In genomic region chr2:196639180-196640030, GRCh38 we compare ENCODE assay signal across 8 cellular contexts. TPM values are rescaled to one million over a fixed set of nuclear protein-coding genes. Genes with fewer than 3 reads are reported as not detected.
DNase-seq lines count a peak whose midpoint lies in the region; ATAC-seq and TF ChIP-seq lines count a peak whose summit lies in the region.

CCDC150 (plus strand) TSS chr2:196639715; CDS start chr2:196639767, 52 bp downstream.

- peak; percentile 86 for DNase-seq in NCI-H1048 (lab: John Stamatoyannopoulos, UW)
- peak; percentile 94 to 95 for DNase-seq in activated naive CD4-positive, alpha-beta T cell treated with anti-CD3 and anti-CD28 coated beads, Interleukin-2, amount 50 U/mL, for 72 hours (ENCODE audit: low spot score in 2 of 2)
- peak; percentile 97 for DNase-seq in glutamatergic neuron
- peak; percentile 98 for DNase-seq in osteoblast (ENCODE audit: insufficient read length, low spot score, missing footprints)

- peak within 1 kb of the TSS; percentile 96 for H2AFZ ChIP-seq in osteoblast (ENCODE audit: low read length)

- H3K9me3 ChIP-seq in osteoblast (ENCODE audit: low read depth, low read length) (no peaks in the 10 kb centered on the region), thymus (ENCODE audit: control insufficient read depth) (no peaks in the 10 kb centered on the region)

- H3K36me3 ChIP-seq in osteoblast (ENCODE audit: insufficient read depth, low read length) = no peaks in the 10 kb centered on the region
- no peaks in the 10 kb centered on the region for H3K36me3 ChIP-seq in thymus (ENCODE audit: control insufficient read depth, insufficient read depth)

- H3K4me3 Mint-ChIP-seq in glutamatergic neuron (ENCODE audit: unreplicated experiment) = peak within 1 kb of the TSS; percentile 91

- H3K27ac ChIP-seq in osteoblast (ENCODE audit: low read depth, low read length) (peak within 1 kb of the TSS; percentile 70), thymus (ENCODE audit: low read depth) (no peak within 1 kb of the TSS)

- peaks cover 4% of the 10 kb centered on the region for H3K27me3 Mint-ChIP-seq in glutamatergic neuron (ENCODE audit: unreplicated experiment)

- H3K36me3 Mint-ChIP-seq in activated naive CD4-positive, alpha-beta T cell treated with anti-CD3 and anti-CD28 coated beads, Interleukin-2, amount 50 U/mL, for 72 hours = peaks cover 0 to 14% of the 10 kb centered on the region in 2 donors
- H3K36me3 Mint-ChIP-seq in glutamatergic neuron (ENCODE audit: unreplicated experiment) = no peaks in the 10 kb centered on the region

- H3K27ac Mint-ChIP-seq in activated naive CD4-positive, alpha-beta T cell treated with anti-CD3 and anti-CD28 coated beads, Interleukin-2, amount 50 U/mL, for 72 hours = peak within 1 kb of the TSS; percentile 23 to 92
- H3K27ac Mint-ChIP-seq in glutamatergic neuron (ENCODE audit: unreplicated experiment) = peak within 1 kb of the TSS; percentile 80

- H3K79me2 ChIP-seq in osteoblast (ENCODE audit: insufficient read depth, low read length) = peaks cover 25% of the 10 kb centered on the region

- peak within 1 kb of the TSS; percentile 95 for H3K4me3 ChIP-seq in osteoblast (ENCODE audit: insufficient read depth, low read length)
- H3K4me3 ChIP-seq in thymus (ENCODE audit: low read length) = peak within 1 kb of the TSS; percentile 63

- no peaks in the 10 kb centered on the region for H4K20me1 ChIP-seq in osteoblast (ENCODE audit: insufficient read depth, low read length)

- 6% methylated on average over 53 of the region's 53 CpGs for WGBS in thymus

- H3K9me3 Mint-ChIP-seq in activated naive CD4-positive, alpha-beta T cell treated with anti-CD3 and anti-CD28 coated beads, Interleukin-2, amount 50 U/mL, for 72 hours = no peaks in the 10 kb centered on the region
- H3K9me3 Mint-ChIP-seq in glutamatergic neuron (ENCODE audit: unreplicated experiment) = peaks cover 9% of the 10 kb centered on the region

- peak; percentile 100 for ATAC-seq in HG02610 (IDR thresholded peaks at IDR 0.05; ENCODE audit: unreplicated experiment)
- ATAC-seq in SK-N-SH treated with all-trans-retinoic acid at 6 μM for 48 hours = peak; percentile 100
- peak; percentile 100 for ATAC-seq in activated naive CD4-positive, alpha-beta T cell treated with anti-CD3 and anti-CD28 coated beads, Interleukin-2, amount 50 U/mL, for 72 hours

- H3K27me3 ChIP-seq in osteoblast (ENCODE audit: insufficient read depth, low read length) (no peaks in the 10 kb centered on the region), thymus (ENCODE audit: control insufficient read depth, insufficient read depth) (no peaks in the 10 kb centered on the region)

- peaks cover 6% of the 10 kb centered on the region for H3K4me1 Mint-ChIP-seq in glutamatergic neuron (ENCODE audit: low read depth, unreplicated experiment)

- peaks cover 8% of the 10 kb centered on the region for H3K4me1 ChIP-seq in osteoblast (ENCODE audit: insufficient read depth, low read length)
- H3K4me1 ChIP-seq in thymus (ENCODE audit: control insufficient read depth, insufficient read depth, low read length) = peaks cover 14% of the 10 kb centered on the region

- TF ChIP-seq CTCF in glutamatergic neuron (IDR thresholded peaks at IDR 0.05; ENCODE audit: partially characterized antibody, unreplicated experiment) (no peak), osteoblast (IDR thresholded peaks at IDR 0.05; ENCODE audit: extremely low read depth, low read depth, low read length) (peak; percentile 18)

- peak within 1 kb of the TSS; percentile 95 for H3K4me2 ChIP-seq in osteoblast (ENCODE audit: insufficient read depth, low read length)

- peak; percentile 50 for TF ChIP-seq POLR2A in GM10847 (IDR thresholded peaks at IDR 0.05; ENCODE audit: extremely low read depth, insufficient read length)

TF ChIP-seq in SK-N-SH treated with all-trans-retinoic acid at 6 μM for 48 hours, 23 proteins besides CTCF, POLR2A, EP300 and RAD21:
- 0 out of 2 replicates have a peak, but pooled peaks have one; percentile 30 for TF ChIP-seq TSHZ2 (CRISPR knock-in tag; IDR thresholded peaks at IDR 0.05)
- TF ChIP-seq CREB5 (CRISPR knock-in tag; IDR thresholded peaks at IDR 0.05; ENCODE audit: low read depth) = no peak
- TF ChIP-seq GLIS3 (CRISPR knock-in tag; IDR thresholded peaks at IDR 0.05) = no peak

RNA-seq across cellular contexts. Expression of gene CCDC150, which starts in this region (rescaled TPM):
- total RNA-seq in activated naive CD4-positive, alpha-beta T cell treated with anti-CD3 and anti-CD28 coated beads, Interleukin-2, amount 50 U/mL, for 72 hours = 10 to 100 TPM; 23.3 to 24.0 TPM
- total RNA-seq in glutamatergic neuron (ENCODE audit: unreplicated experiment) (25.6 TPM), osteoblast (5.8 and 8.5 TPM in 2 replicates)
- polyA plus RNA-seq in thymus = 3.0 TPM
